ENCODE assay signal across 8 cellular contexts in genomic region chr6:38671885-38672467, GRCh38. TPM values are rescaled to one million over a fixed set of nuclear protein-coding genes. Genes with fewer than 3 reads are reported as not detected.
DNase-seq lines count a peak whose midpoint lies in the region; ATAC-seq, FAIRE-seq and TF ChIP-seq lines count a peak whose summit lies in the region.

No MANE protein-coding gene starts in this region.

- no peak overlapping the region for H2AFZ ChIP-seq in osteoblast (ENCODE audit: low read length)

- H3K36me3 Mint-ChIP-seq in CD4-positive, CD25-positive, alpha-beta regulatory T cell: peaks cover 21% of the 10 kb centered on the region
- peaks cover 35% of the 10 kb centered on the region for H3K36me3 Mint-ChIP-seq in activated CD4-positive, alpha-beta memory T cell treated with anti-CD3 and anti-CD28 coated beads, Interleukin-2, amount 10 ng/mL, durations not matched to agents 7 days and 5 days (ENCODE audit: low read depth)

- peak; percentile 89 for FAIRE-seq in GM18507 (lab: Jason Lieb, UNC)

- peak; percentile 9 to 70 (median 55) for DNase-seq in CD4-positive, CD25-positive, alpha-beta regulatory T cell
- DNase-seq in GM18507 (ENCODE audit: extremely low spot score, insufficient read length, low read depth) (peak; percentile 38), NCI-H226 (peak; percentile 25), fibroblast of peridontal ligament (ENCODE audit: extremely low read depth) (peak; percentile 81), osteoblast (ENCODE audit: insufficient read length, low spot score, missing footprints) (peak; percentile 88)
- peak; percentile 31 for DNase-seq in activated CD4-positive, alpha-beta memory T cell treated with anti-CD3 and anti-CD28 coated beads, Interleukin-2, amount 10 ng/mL, durations not matched to agents 7 days and 5 days

- peaks cover 17% of the 10 kb centered on the region for H3K36me3 ChIP-seq in CD4-positive, CD25-positive, alpha-beta regulatory T cell (ENCODE audit: control insufficient read depth, insufficient read depth, low read length)
- H3K36me3 ChIP-seq in osteoblast (ENCODE audit: insufficient read depth, low read length): peaks cover 21% of the 10 kb centered on the region

- H3K4me3 Mint-ChIP-seq in CD4-positive, CD25-positive, alpha-beta regulatory T cell: no peak overlapping the region
- no peak overlapping the region for H3K4me3 Mint-ChIP-seq in activated CD4-positive, alpha-beta memory T cell treated with anti-CD3 and anti-CD28 coated beads, Interleukin-2, amount 10 ng/mL, durations not matched to agents 7 days and 5 days

- no peak overlapping the region for H3K4me2 ChIP-seq in osteoblast (ENCODE audit: insufficient read depth, low read length)

- H3K27me3 ChIP-seq in CD4-positive, CD25-positive, alpha-beta regulatory T cell (ENCODE audit: control insufficient read depth, insufficient read depth, low read length): no peaks in the 10 kb centered on the region
- no peaks in the 10 kb centered on the region for H3K27me3 ChIP-seq in osteoblast (ENCODE audit: insufficient read depth, low read length)

- no peaks in the 10 kb centered on the region for H3K27me3 Mint-ChIP-seq in CD4-positive, CD25-positive, alpha-beta regulatory T cell
- H3K27me3 Mint-ChIP-seq in activated CD4-positive, alpha-beta memory T cell treated with anti-CD3 and anti-CD28 coated beads, Interleukin-2, amount 10 ng/mL, durations not matched to agents 7 days and 5 days: no peaks in the 10 kb centered on the region

- no peaks in the 10 kb centered on the region for H3K9me3 Mint-ChIP-seq in CD4-positive, CD25-positive, alpha-beta regulatory T cell
- H3K9me3 Mint-ChIP-seq in activated CD4-positive, alpha-beta memory T cell treated with anti-CD3 and anti-CD28 coated beads, Interleukin-2, amount 10 ng/mL, durations not matched to agents 7 days and 5 days: peaks cover 2% of the 10 kb centered on the region

- CTCF ChIA-PET in activated CD4-positive, alpha-beta memory T cell treated with anti-CD3 and anti-CD28 coated beads, Interleukin-2, amount 10 ng/mL, durations not matched to agents 7 days and 5 days (lab: Charles Lee): interaction anchor here (0.8 to 1.3 kb wide), 2 partner anchors 10 to 64 kb away, joined by 3 to 4 read pairs; no protein-coding TSS in a partner anchor

- no peak overlapping the region for H3K27ac ChIP-seq in CD4-positive, CD25-positive, alpha-beta regulatory T cell (ENCODE audit: insufficient read depth, low read length, poor library complexity, severe bottlenecking)
- no peak overlapping the region for H3K27ac ChIP-seq in osteoblast (ENCODE audit: low read depth, low read length)

- TF ChIP-seq CTCF in osteoblast (IDR thresholded peaks at IDR 0.05; ENCODE audit: extremely low read depth, low read depth, low read length): peak; percentile 85

- H3K4me3 ChIP-seq in CD4-positive, CD25-positive, alpha-beta regulatory T cell (ENCODE audit: low read depth, low read length): no peak overlapping the region
- no peak overlapping the region for H3K4me3 ChIP-seq in osteoblast (ENCODE audit: insufficient read depth, low read length)

- no peaks in the 10 kb centered on the region for H3K9me3 ChIP-seq in CD4-positive, CD25-positive, alpha-beta regulatory T cell (ENCODE audit: control insufficient read depth in 2 of 2, low read length in 2 of 2)
- no peaks in the 10 kb centered on the region for H3K9me3 ChIP-seq in osteoblast (ENCODE audit: low read depth, low read length)

- H3K27ac Mint-ChIP-seq in CD4-positive, CD25-positive, alpha-beta regulatory T cell: peak overlapping the region in 2 of 3 donors; percentile 28 to 48
- no peak overlapping the region for H3K27ac Mint-ChIP-seq in activated CD4-positive, alpha-beta memory T cell treated with anti-CD3 and anti-CD28 coated beads, Interleukin-2, amount 10 ng/mL, durations not matched to agents 7 days and 5 days

- no peaks in the 10 kb centered on the region for H3K4me1 ChIP-seq in CD4-positive, CD25-positive, alpha-beta regulatory T cell (ENCODE audit: control insufficient read depth, insufficient read depth, low read length, poor library complexity, severe bottlenecking)
- H3K4me1 ChIP-seq in osteoblast (ENCODE audit: insufficient read depth, low read length): no peaks in the 10 kb centered on the region

- H3K4me1 Mint-ChIP-seq in CD4-positive, CD25-positive, alpha-beta regulatory T cell: peaks cover 0 to 10% (median 9%) of the 10 kb centered on the region in 4 donors
- H3K4me1 Mint-ChIP-seq in activated CD4-positive, alpha-beta memory T cell treated with anti-CD3 and anti-CD28 coated beads, Interleukin-2, amount 10 ng/mL, durations not matched to agents 7 days and 5 days: peaks cover 38% of the 10 kb centered on the region

- H3K79me2 ChIP-seq in osteoblast (ENCODE audit: insufficient read depth, low read length): no peaks in the 10 kb centered on the region

- H4K20me1 ChIP-seq in osteoblast (ENCODE audit: insufficient read depth, low read length): no peaks in the 10 kb centered on the region

- POLR2A ChIA-PET in activated CD4-positive, alpha-beta memory T cell treated with anti-CD3 and anti-CD28 coated beads, Interleukin-2, amount 10 ng/mL, durations not matched to agents 7 days and 5 days (lab: Charles Lee): interaction anchor here (1.2 kb wide), 1 partner anchor 42 kb away, joined by 4 read pairs; no protein-coding TSS in a partner anchor

- ATAC-seq in CD4-positive, CD25-positive, alpha-beta regulatory T cell (ENCODE audit: low read depth in 2 of 2): peak; percentile 72 to 81
- ATAC-seq in HG02938 (IDR thresholded peaks at IDR 0.05; ENCODE audit: unreplicated experiment) (peak; percentile 76), GM19467 (IDR thresholded peaks at IDR 0.05; ENCODE audit: unreplicated experiment) (no peak)

RNA-seq across cellular contexts. Expression of gene GLO1, which starts 31.0 kb away (rescaled TPM):
- 22.1 TPM for total RNA-seq in CD4-positive, CD25-positive, alpha-beta regulatory T cell
- polyA plus RNA-seq in CD4-positive, CD25-positive, alpha-beta regulatory T cell: 100 to 1,000 TPM in 1 of 4 donors, 10 to 100 TPM in 3; 79.1 to 100 (median 89.2) TPM
- 100 to 1,000 TPM; 105 to 110 TPM for total RNA-seq in activated CD4-positive, alpha-beta memory T cell treated with anti-CD3 and anti-CD28 coated beads, Interleukin-2, amount 10 ng/mL, durations not matched to agents 7 days and 5 days
- total RNA-seq in osteoblast: 101 and 108 TPM in 2 replicates

RNA-seq across cellular contexts. Expression of gene BTBD9, which starts 32.2 kb away (rescaled TPM):
- 79.7 TPM for total RNA-seq in CD4-positive, CD25-positive, alpha-beta regulatory T cell
- 10 to 100 TPM; 11.6 to 17.9 (median 14.5) TPM for polyA plus RNA-seq in CD4-positive, CD25-positive, alpha-beta regulatory T cell
- 10 to 100 TPM; 14.7 to 16.1 TPM for total RNA-seq in activated CD4-positive, alpha-beta memory T cell treated with anti-CD3 and anti-CD28 coated beads, Interleukin-2, amount 10 ng/mL, durations not matched to agents 7 days and 5 days
- 22.7 and 25.3 TPM in 2 replicates for total RNA-seq in osteoblast

RNA-seq across cellular contexts. Expression of gene DNAH8, which starts 43.1 kb away (rescaled TPM):
- total RNA-seq in CD4-positive, CD25-positive, alpha-beta regulatory T cell: 0.05 TPM
- polyA plus RNA-seq in CD4-positive, CD25-positive, alpha-beta regulatory T cell: 1 to 10 TPM in 1 of 4 donors, under 1 TPM in 3; 0.39 to 1.2 (median 0.63) TPM
- under 1 TPM; 0.03 to 0.05 TPM for total RNA-seq in activated CD4-positive, alpha-beta memory T cell treated with anti-CD3 and anti-CD28 coated beads, Interleukin-2, amount 10 ng/mL, durations not matched to agents 7 days and 5 days
- under 0.01 and 0.36 TPM in 2 replicates for total RNA-seq in osteoblast

Comparison
In these comparisons a context has a peak if more than half of its experiments do, and no peak if none do; other contexts are left out.
1. DNase-seq: peak in every context shown above with its lines; median percentile 88 in osteoblast; 81 in fibroblast of peridontal ligament; 55 in CD4-positive, CD25-positive, alpha-beta regulatory T cell; 38 in GM18507; 31 in activated CD4-positive, alpha-beta memory T cell treated with anti-CD3 and anti-CD28 coated beads, Interleukin-2, amount 10 ng/mL, durations not matched to agents 7 days and 5 days; 25 in NCI-H226.